Comparison of ENCODE assay signal across 24 cellular contexts in genomic region chr18:43046324-43046723, GRCh38.
DNase-seq lines count a peak whose midpoint lies in the region; ATAC-seq, FAIRE-seq and TF ChIP-seq lines count a peak whose summit lies in the region.
"Had no signal": no experiment of that assay in that cellular context is flagged by ENCODE, and none has a peak within 500 bp of the region (broad histone marks: within the 10 kb centered on the region; RNA-seq: fewer than 3 reads in every experiment).

No MANE protein-coding gene starts in this region.

- TF ChIP-seq CTCF in OCI-LY3 (IDR thresholded peaks at IDR 0.05; ENCODE audit: low read depth, low read length) (no peak), glutamatergic neuron (IDR thresholded peaks at IDR 0.05; ENCODE audit: partially characterized antibody, unreplicated experiment) (no peak)

- H3K79me2 ChIP-seq in OCI-LY3 (ENCODE audit: low read length), result no peaks in the 10 kb centered on the region

- POLR2A ChIA-PET in activated CD4-positive, alpha-beta T cell treated with anti-CD3 and anti-CD28 coated beads for 36 hours (lab: Charles Lee), result no interaction called here

- H3K9ac ChIP-seq in OCI-LY3 (ENCODE audit: low read length), result no peak overlapping the region
- H3K9ac ChIP-seq: BLaER1 treated with 17β-estradiol and CSF1 and Interleukin-3, amounts not matched to agents 10 nM and 100 nM; GM23248 had no signal

- H4K20me1 ChIP-seq in OCI-LY3 (ENCODE audit: insufficient read depth, low read length), result no peaks in the 10 kb centered on the region
- H4K20me1 ChIP-seq: BLaER1 treated with 17β-estradiol and CSF1 and Interleukin-3, amounts not matched to agents 10 nM and 100 nM had no signal

- H3K4me2 ChIP-seq in OCI-LY3 (ENCODE audit: low read length), result no peak overlapping the region
- H3K4me2 ChIP-seq: BLaER1 treated with 17β-estradiol and CSF1 and Interleukin-3, amounts not matched to agents 10 nM and 100 nM; PC-9 had no signal

- CTCF ChIA-PET in activated CD4-positive, alpha-beta T cell treated with anti-CD3 and anti-CD28 coated beads for 36 hours (lab: Charles Lee), result no interaction called here

- H2AFZ ChIP-seq in OCI-LY3 (ENCODE audit: low read depth, low read length), result peak overlapping the region; percentile 14; the same call in 1 of the 2 replicates
- H2AFZ ChIP-seq: GM23248, PC-9 had no signal

- H3K9me3 ChIP-seq in OCI-LY3 (ENCODE audit: insufficient read depth, low read length), result no peaks in the 10 kb centered on the region
- H3K9me3 ChIP-seq: BLaER1 treated with 17β-estradiol and CSF1 and Interleukin-3, amounts not matched to agents 10 nM and 100 nM; HAP-1; MG63; SJSA1 had no signal

- peaks cover 14% of the 10 kb centered on the region for H3K4me1 Mint-ChIP-seq in glutamatergic neuron (ENCODE audit: low read depth, unreplicated experiment)
- H3K4me1 Mint-ChIP-seq in activated CD4-positive, alpha-beta T cell treated with anti-CD3 and anti-CD28 coated beads for 36 hours, result no peaks in the 10 kb centered on the region
- H3K4me1 Mint-ChIP-seq: T-cell had no signal

- intact Hi-C loops in activated CD4-positive, alpha-beta T cell treated with anti-CD3 and anti-CD28 coated beads for 36 hours (cut with DNase I, micrococcal nuclease), result no loop called here

- no peak overlapping the region for H3K4me3 ChIP-seq in OCI-LY3 (ENCODE audit: low read length)
- H3K4me3 ChIP-seq: BLaER1 treated with 17β-estradiol and CSF1 and Interleukin-3, amounts not matched to agents 10 nM and 100 nM; GM23248; HAP-1; MG63; PC-9; SJSA1 had no signal

- no peaks in the 10 kb centered on the region for H3K27me3 ChIP-seq in OCI-LY3 (ENCODE audit: low read depth, low read length)
- H3K27me3 ChIP-seq: BLaER1 treated with 17β-estradiol and CSF1 and Interleukin-3, amounts not matched to agents 10 nM and 100 nM; MG63; SJSA1 had no signal

- peaks cover 13% of the 10 kb centered on the region for H3K4me1 ChIP-seq in OCI-LY3 (ENCODE audit: low read length)
- H3K4me1 ChIP-seq: BLaER1 treated with 17β-estradiol and CSF1 and Interleukin-3, amounts not matched to agents 10 nM and 100 nM; HAP-1; SJSA1 had no signal

- no peak for FAIRE-seq in GM19239 (lab: Jason Lieb, UNC)
- FAIRE-seq: GM18507 had no signal

- H3K27ac Mint-ChIP-seq in glutamatergic neuron (ENCODE audit: unreplicated experiment), result no peak overlapping the region
- no peak overlapping the region for H3K27ac Mint-ChIP-seq in activated CD4-positive, alpha-beta T cell treated with anti-CD3 and anti-CD28 coated beads for 36 hours
- H3K27ac Mint-ChIP-seq: CD4-positive, alpha-beta T cell; HFFc6; T-cell had no signal

- H3K36me3 Mint-ChIP-seq in glutamatergic neuron (ENCODE audit: unreplicated experiment), result no peaks in the 10 kb centered on the region
- no peaks in the 10 kb centered on the region for H3K36me3 Mint-ChIP-seq in activated CD4-positive, alpha-beta T cell treated with anti-CD3 and anti-CD28 coated beads for 36 hours (ENCODE audit: low read depth)
- H3K36me3 Mint-ChIP-seq: T-cell had no signal

- H3K27ac ChIP-seq in OCI-LY3 (ENCODE audit: low read length), result no peak overlapping the region
- H3K27ac ChIP-seq: BLaER1 treated with 17β-estradiol and CSF1 and Interleukin-3, amounts not matched to agents 10 nM and 100 nM; GM23248; PC-9; SJSA1 had no signal

- no peak for ATAC-seq in activated CD4-positive, alpha-beta T cell treated with anti-CD3 and anti-CD28 coated beads for 36 hours
- ATAC-seq in GM21360 (IDR thresholded peaks at IDR 0.05; ENCODE audit: unreplicated experiment), result no peak
- ATAC-seq: T-cell had no signal

- DNase-seq in NCI-H82 (lab: John Stamatoyannopoulos, UW) (peak; percentile 2), NCI-H82 treated with DMSO at 0.1 percent for 48 hours (lab: John Stamatoyannopoulos, UW; ENCODE audit: unreplicated experiment) (no peak), glutamatergic neuron (peak; percentile 38), GM19239 (ENCODE audit: insufficient read length, low spot score) (no peak)
- DNase-seq in activated CD4-positive, alpha-beta T cell treated with anti-CD3 and anti-CD28 coated beads for 36 hours, result no peak
- DNase-seq: CD4-positive, alpha-beta T cell; DMS53; GM23248; HFFc6; IMR-90; KG1; MG63; NCI-H2029; NCI-H446; NCI-H526; PC-9; Right ventricle myocardium superior; T-cell had no signal

- H3K9me3 Mint-ChIP-seq in glutamatergic neuron (ENCODE audit: unreplicated experiment), result peaks cover 2% of the 10 kb centered on the region
- H3K9me3 Mint-ChIP-seq in activated CD4-positive, alpha-beta T cell treated with anti-CD3 and anti-CD28 coated beads for 36 hours (ENCODE audit: low read depth), result no peaks in the 10 kb centered on the region

- no peak overlapping the region for H3K4me3 Mint-ChIP-seq in glutamatergic neuron (ENCODE audit: unreplicated experiment)
- no peak overlapping the region for H3K4me3 Mint-ChIP-seq in activated CD4-positive, alpha-beta T cell treated with anti-CD3 and anti-CD28 coated beads for 36 hours
- H3K4me3 Mint-ChIP-seq: CD4-positive, alpha-beta T cell; HFFc6; T-cell had no signal

- no peaks in the 10 kb centered on the region for H3K36me3 ChIP-seq in OCI-LY3 (replicated peaks; ENCODE audit: low read depth, low read length)
- H3K36me3 ChIP-seq: BLaER1 treated with 17β-estradiol and CSF1 and Interleukin-3, amounts not matched to agents 10 nM and 100 nM; HAP-1; MG63; SJSA1 had no signal

- peaks cover 1% of the 10 kb centered on the region for H3K27me3 Mint-ChIP-seq in glutamatergic neuron (ENCODE audit: unreplicated experiment)
- H3K27me3 Mint-ChIP-seq in activated CD4-positive, alpha-beta T cell treated with anti-CD3 and anti-CD28 coated beads for 36 hours, result no peaks in the 10 kb centered on the region
- H3K27me3 Mint-ChIP-seq: CD4-positive, alpha-beta T cell; T-cell had no signal

Comparison
In these comparisons a context has a peak if more than half of its experiments do, and no peak if none do; other contexts are left out.
1. DNase-seq: peak in NCI-H82 (single experiment) and glutamatergic neuron (single experiment); none in NCI-H82 treated with DMSO at 0.1 percent for 48 hours (single experiment), GM19239 (single experiment) and activated CD4-positive, alpha-beta T cell treated with anti-CD3 and anti-CD28 coated beads for 36 hours (single experiment).